Comparison of ENCODE assay signal across 36 cellular contexts in the genomic region with DNA sequence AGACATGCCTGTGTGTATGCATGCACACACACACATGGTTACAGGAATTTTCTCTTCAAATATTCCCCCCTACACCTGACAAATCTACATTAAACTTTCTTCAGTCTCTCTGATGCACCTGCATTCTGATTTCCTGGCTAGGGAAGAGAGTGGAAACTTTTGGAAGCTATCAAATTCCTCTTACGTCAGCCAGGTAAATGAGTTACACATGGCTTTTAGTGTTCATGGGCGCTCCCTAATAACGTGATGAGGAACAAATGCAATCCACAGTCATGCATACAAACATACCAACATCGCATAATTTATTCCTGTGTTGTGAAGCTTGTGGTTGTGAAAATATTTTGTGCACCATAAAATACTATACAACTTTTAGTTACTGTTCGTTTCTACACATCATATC. TPM values are rescaled to one million over a fixed set of nuclear protein-coding genes. Genes with fewer than 3 reads are reported as not detected.
"Had no signal": no experiment of that assay in that cellular context is flagged by ENCODE, and none has a peak within 500 bp of the region (broad histone marks: within the 10 kb centered on the region; RNA-seq: fewer than 3 reads in every experiment).

No MANE protein-coding gene starts in this region.

- H3K9me3 ChIP-seq: ascending aorta, esophagus muscularis mucosa, gastrocnemius medialis, heart left ventricle had no signal

- H3K4me1 Mint-ChIP-seq: activated CD4-positive, alpha-beta memory T cell treated with anti-CD3 and anti-CD28 coated beads, Interleukin-2, amount 10 ng/mL, durations not matched to agents 7 days and 5 days; activated CD4-positive, alpha-beta T cell treated with anti-CD3 and anti-CD28 coated beads, Interleukin-2, amount 10 ng/mL, durations not matched to agents 7 days and 5 days; activated naive CD4-positive, alpha-beta T cell treated with anti-CD3 and anti-CD28 coated beads, Interleukin-2, amount 10 ng/mL, durations not matched to agents 7 days and 5 days; central memory CD8-positive, alpha-beta T cell had no signal

- H3K27ac ChIP-seq: ascending aorta, brain microvascular endothelial cell, esophagus muscularis mucosa, foreskin keratinocyte, gastrocnemius medialis, heart left ventricle had no signal

- H3K4me1 ChIP-seq: ascending aorta, foreskin keratinocyte, gastrocnemius medialis, heart left ventricle had no signal

- ATAC-seq: activated T-cell treated with anti-CD3 and anti-CD28 coated beads, Interleukin-2, amount 50 U/mL, for 72 hours; effector memory CD8-positive, alpha-beta T cell; foreskin keratinocyte; gastrocnemius medialis; heart left ventricle; T-helper 17 cell had no signal

- H3K27me3 ChIP-seq: ascending aorta, brain microvascular endothelial cell, esophagus muscularis mucosa, gastrocnemius medialis had no signal

- H3K36me3 Mint-ChIP-seq: activated naive CD4-positive, alpha-beta T cell treated with anti-CD3 and anti-CD28 coated beads, Interleukin-2, amount 10 ng/mL, durations not matched to agents 7 days and 5 days; activated naive CD4-positive, alpha-beta T cell treated with anti-CD3 and anti-CD28 coated beads, Interleukin-2, amount 50 U/mL, for 72 hours; activated naive CD8-positive, alpha-beta T cell treated with anti-CD3 and anti-CD28 coated beads, Interleukin-2, amount 10 ng/mL, durations not matched to agents 7 days and 5 days had no signal

- H3K27ac Mint-ChIP-seq: activated CD4-positive, alpha-beta memory T cell treated with anti-CD3 and anti-CD28 coated beads, Interleukin-2, amount 10 ng/mL, durations not matched to agents 7 days and 5 days; activated CD4-positive, alpha-beta T cell treated with anti-CD3 and anti-CD28 coated beads, Interleukin-2, amount 10 ng/mL, durations not matched to agents 7 days and 5 days; activated naive CD4-positive, alpha-beta T cell treated with anti-CD3 and anti-CD28 coated beads, Interleukin-2, amount 10 ng/mL, durations not matched to agents 7 days and 5 days; activated naive CD4-positive, alpha-beta T cell treated with anti-CD3 and anti-CD28 coated beads, Interleukin-2, amount 50 U/mL, for 72 hours; activated naive CD8-positive, alpha-beta T cell treated with anti-CD3 and anti-CD28 coated beads, Interleukin-2, amount 10 ng/mL, durations not matched to agents 7 days and 5 days; activated T-cell treated with anti-CD3 and anti-CD28 coated beads, Interleukin-2, amount 50 U/mL, for 24 hours; activated T-cell treated with anti-CD3 and anti-CD28 coated beads, Interleukin-2, amount 50 U/mL, for 72 hours; effector memory CD8-positive, alpha-beta T cell; T-helper 17 cell; T-helper 2 cell treated with Interferon-gamma antibody and Interleukin-4, amounts not matched to agents 5 μg/mL and 100 μg/mL, for 36 hours had no signal

- H3K9me3 Mint-ChIP-seq: activated CD4-positive, alpha-beta memory T cell treated with anti-CD3 and anti-CD28 coated beads, Interleukin-2, amount 10 ng/mL, durations not matched to agents 7 days and 5 days; activated CD4-positive, alpha-beta T cell treated with anti-CD3 and anti-CD28 coated beads, Interleukin-2, amount 10 ng/mL, durations not matched to agents 7 days and 5 days; activated naive CD4-positive, alpha-beta T cell treated with anti-CD3 and anti-CD28 coated beads, Interleukin-2, amount 10 ng/mL, durations not matched to agents 7 days and 5 days; activated naive CD4-positive, alpha-beta T cell treated with anti-CD3 and anti-CD28 coated beads, Interleukin-2, amount 50 U/mL, for 72 hours; activated naive CD8-positive, alpha-beta T cell treated with anti-CD3 and anti-CD28 coated beads, Interleukin-2, amount 10 ng/mL, durations not matched to agents 7 days and 5 days; activated T-cell treated with anti-CD3 and anti-CD28 coated beads, Interleukin-2, amount 50 U/mL, for 24 hours; activated T-cell treated with anti-CD3 and anti-CD28 coated beads, Interleukin-2, amount 50 U/mL, for 72 hours; central memory CD8-positive, alpha-beta T cell; effector memory CD8-positive, alpha-beta T cell; T-helper 2 cell treated with Interferon-gamma antibody and Interleukin-4, amounts not matched to agents 5 μg/mL and 100 μg/mL, for 36 hours had no signal

- H3K36me3 ChIP-seq: ascending aorta, brain microvascular endothelial cell, esophagus muscularis mucosa, gastrocnemius medialis, heart left ventricle had no signal

- FAIRE-seq: bronchial epithelial cell, colon had no signal

- H3K4me3 Mint-ChIP-seq: activated CD4-positive, alpha-beta memory T cell treated with anti-CD3 and anti-CD28 coated beads, Interleukin-2, amount 10 ng/mL, durations not matched to agents 7 days and 5 days; activated CD4-positive, alpha-beta T cell treated with anti-CD3 and anti-CD28 coated beads, Interleukin-2, amount 10 ng/mL, durations not matched to agents 7 days and 5 days; activated naive CD4-positive, alpha-beta T cell treated with anti-CD3 and anti-CD28 coated beads, Interleukin-2, amount 10 ng/mL, durations not matched to agents 7 days and 5 days; activated naive CD8-positive, alpha-beta T cell treated with anti-CD3 and anti-CD28 coated beads, Interleukin-2, amount 10 ng/mL, durations not matched to agents 7 days and 5 days; activated T-cell treated with anti-CD3 and anti-CD28 coated beads, Interleukin-2, amount 50 U/mL, for 24 hours; activated T-cell treated with anti-CD3 and anti-CD28 coated beads, Interleukin-2, amount 50 U/mL, for 72 hours; central memory CD8-positive, alpha-beta T cell; effector memory CD8-positive, alpha-beta T cell; T-helper 17 cell; T-helper 2 cell treated with Interferon-gamma antibody and Interleukin-4, amounts not matched to agents 5 μg/mL and 100 μg/mL, for 36 hours had no signal

- DNase-seq: activated CD4-positive, alpha-beta memory T cell treated with anti-CD3 and anti-CD28 coated beads, Interleukin-2, amount 10 ng/mL, durations not matched to agents 7 days and 5 days; activated CD4-positive, alpha-beta T cell treated with anti-CD3 and anti-CD28 coated beads for 1 hour; activated CD4-positive, alpha-beta T cell treated with anti-CD3 and anti-CD28 coated beads for 4 hours; activated CD4-positive, alpha-beta T cell treated with anti-CD3 and anti-CD28 coated beads, Interleukin-2, amount 10 ng/mL, durations not matched to agents 7 days and 5 days; activated CD4-positive, alpha-beta T cell treated with anti-CD3 and anti-CD28 coated beads, Interleukin-2, amount 50 U/mL, for 4 hours; activated CD4-positive, CD25-positive, alpha-beta regulatory T cell; activated CD8-positive, alpha-beta memory T cell treated with anti-CD3 and anti-CD28 coated beads, Interleukin-2, amount 50 U/mL, for 48 hours; activated gamma-delta T cell; activated naive CD4-positive, alpha-beta T cell; activated naive CD4-positive, alpha-beta T cell treated with anti-CD3 and anti-CD28 coated beads, Interleukin-2, amount 10 ng/mL, durations not matched to agents 7 days and 5 days; activated naive CD8-positive, alpha-beta T cell treated with anti-CD3 and anti-CD28 coated beads, Interleukin-2, amount 10 ng/mL, durations not matched to agents 7 days and 5 days; activated T-cell treated with anti-CD3 and anti-CD28 coated beads for 4 hours; activated T-cell treated with anti-CD3 and anti-CD28 coated beads, Interleukin-2, amount 50 U/mL, for 24 hours; activated T-cell treated with anti-CD3 and anti-CD28 coated beads, Interleukin-2, amount 50 U/mL, for 72 hours; brain microvascular endothelial cell; cortex of kidney; dermis blood vessel endothelial cell; effector CD4-positive, alpha-beta T cell; effector memory CD8-positive, alpha-beta T cell; erythroblast; foreskin keratinocyte; gastrocnemius medialis; glutamatergic neuron; heart left ventricle; T-helper 1 cell; T-helper 17 cell; T1000 had no signal

- H3K4me3 ChIP-seq: ascending aorta, esophagus muscularis mucosa, gastrocnemius medialis, heart left ventricle had no signal

RNA-seq across cellular contexts. Expression of a gene that starts 34.9 kb away (rescaled TPM):
- total RNA-seq: activated CD4-positive, alpha-beta memory T cell treated with anti-CD3 and anti-CD28 coated beads, Interleukin-2, amount 10 ng/mL, durations not matched to agents 7 days and 5 days; activated CD4-positive, alpha-beta T cell treated with anti-CD3 and anti-CD28 coated beads, Interleukin-2, amount 10 ng/mL, durations not matched to agents 7 days and 5 days; activated naive CD4-positive, alpha-beta T cell treated with anti-CD3 and anti-CD28 coated beads, Interleukin-2, amount 50 U/mL, for 72 hours; activated naive CD8-positive, alpha-beta T cell treated with anti-CD3 and anti-CD28 coated beads, Interleukin-2, amount 10 ng/mL, durations not matched to agents 7 days and 5 days; activated T-cell treated with anti-CD3 and anti-CD28 coated beads, Interleukin-2, amount 50 U/mL, for 72 hours; ascending aorta; cardiac septum; chondrocyte; dermis blood vessel endothelial cell; foreskin keratinocyte; T-helper 17 cell had no signal
- polyA plus RNA-seq: foreskin keratinocyte, heart left ventricle had no signal
